In the genomic region with DNA sequence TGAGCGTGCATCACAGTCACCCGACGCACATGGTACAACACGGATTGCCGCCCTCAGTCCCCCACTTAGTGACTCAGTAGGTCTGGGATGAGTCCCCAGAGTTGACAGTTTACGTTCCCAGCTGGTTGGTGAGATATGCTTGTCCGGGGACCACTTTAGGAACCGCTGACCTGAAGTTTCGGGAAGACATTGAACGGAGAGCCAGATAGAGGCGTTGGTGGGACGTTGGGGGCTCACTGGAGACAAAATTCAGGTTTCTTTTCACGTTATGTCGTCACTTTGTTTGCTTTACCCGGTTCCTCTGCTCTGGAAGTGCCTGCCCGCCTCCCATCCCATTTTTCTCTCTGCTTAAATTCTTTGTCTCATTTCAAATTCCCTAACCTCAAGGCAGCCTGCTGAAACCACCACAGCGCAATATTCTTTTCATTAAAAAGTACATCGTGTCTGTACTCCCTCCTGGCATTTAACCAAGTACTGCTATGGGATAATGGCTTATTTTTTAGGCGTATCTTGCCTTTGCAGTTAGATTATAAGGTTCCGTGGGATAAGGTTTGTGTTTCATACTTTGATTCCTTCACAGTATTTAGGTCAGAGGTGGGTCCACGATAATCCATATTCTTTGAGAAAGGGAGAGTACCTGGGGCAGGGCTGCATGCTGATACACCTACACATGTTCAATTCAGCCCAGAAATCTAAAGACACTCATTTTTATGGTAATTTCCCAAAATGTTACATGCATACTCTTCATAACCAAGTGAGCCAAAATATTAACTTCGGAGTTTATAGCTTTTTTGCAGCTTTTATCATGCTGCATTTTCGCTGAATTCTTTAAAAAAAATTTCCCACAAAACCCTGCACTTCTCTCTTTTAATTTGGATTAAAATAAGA, we compare ENCODE assay signal across 2 cellular contexts.
TF ChIP-seq lines count a peak whose summit lies in the region.

No MANE protein-coding gene starts in this region.

TF ChIP-seq in HEK293, 187 proteins besides CTCF, POLR2A, EP300 and RAD21 (continues in another document):
- TF ChIP-seq, protein P1, sequence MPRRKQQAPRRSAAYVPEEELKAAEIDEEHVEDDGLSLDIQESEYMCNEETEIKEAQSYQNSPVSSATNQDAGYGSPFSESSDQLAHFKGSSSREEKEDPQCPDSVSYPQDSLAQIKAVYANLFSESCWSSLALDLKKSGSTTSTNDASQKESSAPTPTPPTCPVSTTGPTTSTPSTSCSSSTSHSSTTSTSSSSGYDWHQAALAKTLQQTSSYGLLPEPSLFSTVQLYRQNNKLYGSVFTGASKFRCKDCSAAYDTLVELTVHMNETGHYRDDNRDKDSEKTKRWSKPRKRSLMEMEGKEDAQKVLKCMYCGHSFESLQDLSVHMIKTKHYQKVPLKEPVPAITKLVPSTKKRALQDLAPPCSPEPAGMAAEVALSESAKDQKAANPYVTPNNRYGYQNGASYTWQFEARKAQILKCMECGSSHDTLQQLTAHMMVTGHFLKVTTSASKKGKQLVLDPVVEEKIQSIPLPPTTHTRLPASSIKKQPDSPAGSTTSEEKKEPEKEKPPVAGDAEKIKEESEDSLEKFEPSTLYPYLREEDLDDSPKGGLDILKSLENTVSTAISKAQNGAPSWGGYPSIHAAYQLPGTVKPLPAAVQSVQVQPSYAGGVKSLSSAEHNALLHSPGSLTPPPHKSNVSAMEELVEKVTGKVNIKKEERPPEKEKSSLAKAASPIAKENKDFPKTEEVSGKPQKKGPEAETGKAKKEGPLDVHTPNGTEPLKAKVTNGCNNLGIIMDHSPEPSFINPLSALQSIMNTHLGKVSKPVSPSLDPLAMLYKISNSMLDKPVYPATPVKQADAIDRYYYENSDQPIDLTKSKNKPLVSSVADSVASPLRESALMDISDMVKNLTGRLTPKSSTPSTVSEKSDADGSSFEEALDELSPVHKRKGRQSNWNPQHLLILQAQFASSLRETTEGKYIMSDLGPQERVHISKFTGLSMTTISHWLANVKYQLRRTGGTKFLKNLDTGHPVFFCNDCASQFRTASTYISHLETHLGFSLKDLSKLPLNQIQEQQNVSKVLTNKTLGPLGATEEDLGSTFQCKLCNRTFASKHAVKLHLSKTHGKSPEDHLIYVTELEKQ (tag by site-specific recombination; IDR thresholded peaks at IDR 0.05; ENCODE audit: borderline replicate concordance): no peak
- TF ChIP-seq, protein P2, sequence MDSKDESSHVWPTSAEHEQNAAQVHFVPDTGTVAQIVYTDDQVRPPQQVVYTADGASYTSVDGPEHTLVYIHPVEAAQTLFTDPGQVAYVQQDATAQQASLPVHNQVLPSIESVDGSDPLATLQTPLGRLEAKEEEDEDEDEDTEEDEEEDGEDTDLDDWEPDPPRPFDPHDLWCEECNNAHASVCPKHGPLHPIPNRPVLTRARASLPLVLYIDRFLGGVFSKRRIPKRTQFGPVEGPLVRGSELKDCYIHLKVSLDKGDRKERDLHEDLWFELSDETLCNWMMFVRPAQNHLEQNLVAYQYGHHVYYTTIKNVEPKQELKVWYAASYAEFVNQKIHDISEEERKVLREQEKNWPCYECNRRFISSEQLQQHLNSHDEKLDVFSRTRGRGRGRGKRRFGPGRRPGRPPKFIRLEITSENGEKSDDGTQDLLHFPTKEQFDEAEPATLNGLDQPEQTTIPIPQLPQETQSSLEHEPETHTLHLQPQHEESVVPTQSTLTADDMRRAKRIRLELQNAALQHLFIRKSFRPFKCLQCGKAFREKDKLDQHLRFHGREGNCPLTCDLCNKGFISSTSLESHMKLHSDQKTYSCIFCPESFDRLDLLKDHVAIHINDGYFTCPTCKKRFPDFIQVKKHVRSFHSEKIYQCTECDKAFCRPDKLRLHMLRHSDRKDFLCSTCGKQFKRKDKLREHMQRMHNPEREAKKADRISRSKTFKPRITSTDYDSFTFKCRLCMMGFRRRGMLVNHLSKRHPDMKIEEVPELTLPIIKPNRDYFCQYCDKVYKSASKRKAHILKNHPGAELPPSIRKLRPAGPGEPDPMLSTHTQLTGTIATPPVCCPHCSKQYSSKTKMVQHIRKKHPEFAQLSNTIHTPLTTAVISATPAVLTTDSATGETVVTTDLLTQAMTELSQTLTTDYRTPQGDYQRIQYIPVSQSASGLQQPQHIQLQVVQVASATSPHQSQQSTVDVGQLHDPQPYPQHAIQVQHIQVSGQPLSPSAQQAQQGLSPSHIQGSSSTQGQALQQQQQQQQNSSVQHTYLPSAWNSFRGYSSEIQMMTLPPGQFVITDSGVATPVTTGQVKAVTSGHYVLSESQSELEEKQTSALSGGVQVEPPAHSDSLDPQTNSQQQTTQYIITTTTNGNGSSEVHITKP (tag by site-specific recombination; IDR thresholded peaks at IDR 0.05): no peak
- TF ChIP-seq ZNF830 (tag by site-specific recombination; IDR thresholded peaks at IDR 0.05; ENCODE audit: low read depth) (no peak), PRDM1 (tag by site-specific recombination; IDR thresholded peaks at IDR 0.05) (0 out of 2 replicates have a peak, but pooled peaks have one; percentile 3), ZNF404 (tag by site-specific recombination; IDR thresholded peaks at IDR 0.05) (no peak), ZNF701 (tag by site-specific recombination; IDR thresholded peaks at IDR 0.05) (no peak), ZNF776 (tag by site-specific recombination; IDR thresholded peaks at IDR 0.05; ENCODE audit: borderline replicate concordance) (no peak), ZNF664 (tag by site-specific recombination; IDR thresholded peaks at IDR 0.05) (no peak), ZFP37 (tag by site-specific recombination; IDR thresholded peaks at IDR 0.05) (0 out of 2 replicates have a peak, but pooled peaks have one; percentile 11)
- TF ChIP-seq, protein P3, sequence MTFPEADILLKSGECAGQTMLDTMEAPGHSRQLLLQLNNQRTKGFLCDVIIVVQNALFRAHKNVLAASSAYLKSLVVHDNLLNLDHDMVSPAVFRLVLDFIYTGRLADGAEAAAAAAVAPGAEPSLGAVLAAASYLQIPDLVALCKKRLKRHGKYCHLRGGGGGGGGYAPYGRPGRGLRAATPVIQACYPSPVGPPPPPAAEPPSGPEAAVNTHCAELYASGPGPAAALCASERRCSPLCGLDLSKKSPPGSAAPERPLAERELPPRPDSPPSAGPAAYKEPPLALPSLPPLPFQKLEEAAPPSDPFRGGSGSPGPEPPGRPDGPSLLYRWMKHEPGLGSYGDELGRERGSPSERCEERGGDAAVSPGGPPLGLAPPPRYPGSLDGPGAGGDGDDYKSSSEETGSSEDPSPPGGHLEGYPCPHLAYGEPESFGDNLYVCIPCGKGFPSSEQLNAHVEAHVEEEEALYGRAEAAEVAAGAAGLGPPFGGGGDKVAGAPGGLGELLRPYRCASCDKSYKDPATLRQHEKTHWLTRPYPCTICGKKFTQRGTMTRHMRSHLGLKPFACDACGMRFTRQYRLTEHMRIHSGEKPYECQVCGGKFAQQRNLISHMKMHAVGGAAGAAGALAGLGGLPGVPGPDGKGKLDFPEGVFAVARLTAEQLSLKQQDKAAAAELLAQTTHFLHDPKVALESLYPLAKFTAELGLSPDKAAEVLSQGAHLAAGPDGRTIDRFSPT (tag by site-specific recombination; IDR thresholded peaks at IDR 0.05): no peak
- TF ChIP-seq, protein P4, sequence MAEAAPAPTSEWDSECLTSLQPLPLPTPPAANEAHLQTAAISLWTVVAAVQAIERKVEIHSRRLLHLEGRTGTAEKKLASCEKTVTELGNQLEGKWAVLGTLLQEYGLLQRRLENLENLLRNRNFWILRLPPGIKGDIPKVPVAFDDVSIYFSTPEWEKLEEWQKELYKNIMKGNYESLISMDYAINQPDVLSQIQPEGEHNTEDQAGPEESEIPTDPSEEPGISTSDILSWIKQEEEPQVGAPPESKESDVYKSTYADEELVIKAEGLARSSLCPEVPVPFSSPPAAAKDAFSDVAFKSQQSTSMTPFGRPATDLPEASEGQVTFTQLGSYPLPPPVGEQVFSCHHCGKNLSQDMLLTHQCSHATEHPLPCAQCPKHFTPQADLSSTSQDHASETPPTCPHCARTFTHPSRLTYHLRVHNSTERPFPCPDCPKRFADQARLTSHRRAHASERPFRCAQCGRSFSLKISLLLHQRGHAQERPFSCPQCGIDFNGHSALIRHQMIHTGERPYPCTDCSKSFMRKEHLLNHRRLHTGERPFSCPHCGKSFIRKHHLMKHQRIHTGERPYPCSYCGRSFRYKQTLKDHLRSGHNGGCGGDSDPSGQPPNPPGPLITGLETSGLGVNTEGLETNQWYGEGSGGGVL (tag by site-specific recombination; IDR thresholded peaks at IDR 0.05): no peak

TF ChIP-seq in liver, 16 proteins besides CTCF, POLR2A, EP300 and RAD21 (continued from another document):
- TF ChIP-seq, protein P5, sequence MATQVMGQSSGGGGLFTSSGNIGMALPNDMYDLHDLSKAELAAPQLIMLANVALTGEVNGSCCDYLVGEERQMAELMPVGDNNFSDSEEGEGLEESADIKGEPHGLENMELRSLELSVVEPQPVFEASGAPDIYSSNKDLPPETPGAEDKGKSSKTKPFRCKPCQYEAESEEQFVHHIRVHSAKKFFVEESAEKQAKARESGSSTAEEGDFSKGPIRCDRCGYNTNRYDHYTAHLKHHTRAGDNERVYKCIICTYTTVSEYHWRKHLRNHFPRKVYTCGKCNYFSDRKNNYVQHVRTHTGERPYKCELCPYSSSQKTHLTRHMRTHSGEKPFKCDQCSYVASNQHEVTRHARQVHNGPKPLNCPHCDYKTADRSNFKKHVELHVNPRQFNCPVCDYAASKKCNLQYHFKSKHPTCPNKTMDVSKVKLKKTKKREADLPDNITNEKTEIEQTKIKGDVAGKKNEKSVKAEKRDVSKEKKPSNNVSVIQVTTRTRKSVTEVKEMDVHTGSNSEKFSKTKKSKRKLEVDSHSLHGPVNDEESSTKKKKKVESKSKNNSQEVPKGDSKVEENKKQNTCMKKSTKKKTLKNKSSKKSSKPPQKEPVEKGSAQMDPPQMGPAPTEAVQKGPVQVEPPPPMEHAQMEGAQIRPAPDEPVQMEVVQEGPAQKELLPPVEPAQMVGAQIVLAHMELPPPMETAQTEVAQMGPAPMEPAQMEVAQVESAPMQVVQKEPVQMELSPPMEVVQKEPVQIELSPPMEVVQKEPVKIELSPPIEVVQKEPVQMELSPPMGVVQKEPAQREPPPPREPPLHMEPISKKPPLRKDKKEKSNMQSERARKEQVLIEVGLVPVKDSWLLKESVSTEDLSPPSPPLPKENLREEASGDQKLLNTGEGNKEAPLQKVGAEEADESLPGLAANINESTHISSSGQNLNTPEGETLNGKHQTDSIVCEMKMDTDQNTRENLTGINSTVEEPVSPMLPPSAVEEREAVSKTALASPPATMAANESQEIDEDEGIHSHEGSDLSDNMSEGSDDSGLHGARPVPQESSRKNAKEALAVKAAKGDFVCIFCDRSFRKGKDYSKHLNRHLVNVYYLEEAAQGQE (IDR thresholded peaks at IDR 0.05): no peak
- TF ChIP-seq, protein P6, sequence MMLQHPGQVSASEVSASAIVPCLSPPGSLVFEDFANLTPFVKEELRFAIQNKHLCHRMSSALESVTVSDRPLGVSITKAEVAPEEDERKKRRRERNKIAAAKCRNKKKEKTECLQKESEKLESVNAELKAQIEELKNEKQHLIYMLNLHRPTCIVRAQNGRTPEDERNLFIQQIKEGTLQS (IDR thresholded peaks at IDR 0.05): no peak
TF ChIP-seq in liver: peak in this region for 1.
